In genomic region chr15:50141856-50142255, GRCh38 we compare ENCODE assay signal across 21 cellular contexts. TPM values are rescaled to one million over a fixed set of nuclear protein-coding genes. Genes with fewer than 3 reads are reported as not detected.
DNase-seq lines count a peak whose midpoint lies in the region; ATAC-seq, FAIRE-seq and TF ChIP-seq lines count a peak whose summit lies in the region.
"Had no signal": no experiment of that assay in that cellular context is flagged by ENCODE, and none has a peak within 500 bp of the region (broad histone marks: within the 10 kb centered on the region; RNA-seq: fewer than 3 reads in every experiment).

No MANE protein-coding gene starts in this region.

- no peak overlapping the region for H3K9ac ChIP-seq in K562 (ENCODE audit: insufficient read depth in 1 of 2, low read depth in 2 of 2, low read length in 2 of 2)
- H3K9ac ChIP-seq: GM23248 had no signal

- no peaks in the 10 kb centered on the region for H3K9me1 ChIP-seq in K562 (ENCODE audit: control insufficient read depth, insufficient read depth, low read length)

- no TSS peak for BruUV-seq in K562 (replicated peaks; lab: Mats Ljungman, UMichigan)

- peak overlapping the region; percentile 26 for H3K27ac ChIP-seq in HL-60 (replicated peaks)
- no peak overlapping the region for H3K27ac ChIP-seq in K562 (ENCODE audit: extremely low read depth, low read depth, low read length)
- H3K27ac ChIP-seq in right cardiac atrium (ENCODE audit: low read length): no peak overlapping the region
- H3K27ac ChIP-seq: GM23248 had no signal

- in situ Hi-C loops in K562 (cut with MboI): loop anchor here (10.0 to 25.0 kb wide), 2 partner anchors 1287 to 1780 kb away; no protein-coding TSS in a partner anchor

- no peaks in the 10 kb centered on the region for H3K79me2 ChIP-seq in K562 (ENCODE audit: control insufficient read depth, insufficient read depth, low read length)

- H3K4me1 ChIP-seq in K562 (replicated peaks in 1 of 2; ENCODE audit: control insufficient read depth in 2 of 2, insufficient read depth in 2 of 2, low read length in 2 of 2): peaks cover 0 to 3% of the 10 kb centered on the region in 2 experiments; a peak in 2 of 5 replicates
- no peaks in the 10 kb centered on the region for H3K4me1 ChIP-seq in right cardiac atrium (ENCODE audit: control insufficient read depth, insufficient read depth, low read length)
- H3K4me1 ChIP-seq: Caco-2 had no signal

- CTCF ChIA-PET in K562 (lab: Yijun Ruan, JAX; ENCODE audit: low intra/inter-chr PET ratio): no interaction called here

- intact Hi-C loops in K562 (cut with micrococcal nuclease) (loop anchor here (5.0 to 10.0 kb wide), 3 partner anchors 267 to 1280 kb away; partner anchors contain the start of gene FGF7), lower leg skin (cut with DNase I; ENCODE audit: low total_unique reads) (loop anchor here (10.0 kb wide), 1 partner anchor 1277 kb away; no protein-coding TSS in a partner anchor), right cardiac atrium (cut with DNase I) (loop anchor here in 2 of 4 donors (10.0 kb wide), 2 partner anchors 907 to 1277 kb away; no protein-coding TSS in a partner anchor)

- DNase-seq in CD1c-positive myeloid dendritic cell (ENCODE audit: extremely low spot score) (peak; percentile 18), HL-60 (ENCODE audit: low read depth in 1 of 2, low spot score in 1 of 2) (no peak), MV-4-11 (lab: John Stamatoyannopoulos, UW) (peak; percentile 14), K562 (ENCODE audit: extremely low read depth in 1 of 4, low spot score in 3 of 4) (no peak), lower leg skin (ENCODE audit: low spot score in 2 of 2) (no peak), right cardiac atrium (no peak)
- DNase-seq: 8988T; C1 segment of cervical spinal cord; Caco-2; CD4-positive, CD25-positive, alpha-beta regulatory T cell; CD8-positive, alpha-beta T cell; DMS79; EL; GDM1; GM23248; H7; HCEC 1CT had no signal

- WGBS in K562 (ENCODE audit: insufficient coverage, low coverage, missing lambda C conversion rate): 15% methylated on average over 5 of the region's 5 CpGs
- WGBS in lower leg skin, 2 donors: 80 to 86% methylated on average over 5 of the region's 5 CpGs
- 87% methylated on average over 5 of the region's 5 CpGs for WGBS in right cardiac atrium

- H3K27me3 ChIP-seq in HL-60 (ENCODE audit: insufficient read depth, poor library complexity, severe bottlenecking) (no peaks in the 10 kb centered on the region), K562 (ENCODE audit: control insufficient read depth in 2 of 2, insufficient read depth in 2 of 2, low read length in 2 of 2) (no peaks in the 10 kb centered on the region), right cardiac atrium (ENCODE audit: control insufficient read depth, insufficient read depth) (no peaks in the 10 kb centered on the region)

- no peak for FAIRE-seq in K562 (lab: Jason Lieb, UNC)
- FAIRE-seq: A549, GM12892, H1 had no signal

- H3K9me3 ChIP-seq in K562 (replicated peaks; ENCODE audit: control insufficient read depth, insufficient read depth, low read depth, low read length) (no peaks in the 10 kb centered on the region), right cardiac atrium (ENCODE audit: control insufficient read depth, low read length) (no peaks in the 10 kb centered on the region)
- H3K9me3 ChIP-seq: A549, Caco-2 had no signal

- TF ChIP-seq CTCF in HL-60 (IDR thresholded peaks at IDR 0.05; ENCODE audit: insufficient read depth, low read length) (no peak), K562 (IDR thresholded peaks at IDR 0.05 in 2 of 3, conservative IDR thresholded peaks at IDR 0.05 in 1 of 3; ENCODE audit: insufficient read depth in 2 of 3, low read depth in 1 of 3, low read length in 3 of 3) (no peak), lower leg skin (IDR thresholded peaks at IDR 0.05) (no peak)

- H3K4me3 ChIP-seq in HL-60 (replicated peaks; ENCODE audit: insufficient read depth, low read length): no peak overlapping the region
- H3K4me3 ChIP-seq in K562: no peak overlapping the region
- no peak overlapping the region for H3K4me3 ChIP-seq in lower leg skin (ENCODE audit: low read depth, poor library complexity, severe bottlenecking)
- H3K4me3 ChIP-seq in right cardiac atrium (ENCODE audit: low read length): no peak overlapping the region
- H3K4me3 ChIP-seq: A549, GM23248 had no signal

- no peak for TF ChIP-seq RAD21 in K562 (CRISPR knock-in tag; conservative IDR thresholded peaks at IDR 0.05 in 1 of 2, IDR thresholded peaks at IDR 0.05 in 1 of 2)

- H2AFZ ChIP-seq in K562 (ENCODE audit: low read depth, low read length): peak overlapping the region; percentile 60
- H2AFZ ChIP-seq: GM23248 had no signal

- TF ChIP-seq POLR2A in K562 (conservative IDR thresholded peaks at IDR 0.05): no peak
- TF ChIP-seq POLR2A in lower leg skin (IDR thresholded peaks at IDR 0.05): no peak

- no peaks in the 10 kb centered on the region for H3K36me3 ChIP-seq in K562 (ENCODE audit: control insufficient read depth, insufficient read depth, low read length)

- POLR2A ChIA-PET in K562 (lab: Yijun Ruan, JAX): interaction anchor here (0.7 kb wide), 1 partner anchor 14 kb away, joined by 3 read pairs; no protein-coding TSS in a partner anchor

- no peaks in the 10 kb centered on the region for H4K20me1 ChIP-seq in K562 (replicated peaks; ENCODE audit: control insufficient read depth, insufficient read depth, low read length)

- TF ChIP-seq EP300 in K562 (IDR thresholded peaks at IDR 0.05; ENCODE audit: low read length): no peak

- no peak overlapping the region for H3K4me2 ChIP-seq in K562 (ENCODE audit: insufficient read depth, low read length)
- H3K4me2 ChIP-seq: A549 had no signal

- ATAC-seq in K562: no peak
- no peak for ATAC-seq in right cardiac atrium
- no peak for ATAC-seq in HG02759 (IDR thresholded peaks at IDR 0.05; ENCODE audit: unreplicated experiment)
- ATAC-seq: A549; CD8-positive, alpha-beta T cell had no signal

TF ChIP-seq in K562, 482 proteins besides CTCF, POLR2A, EP300 and RAD21:
- no peak for TF ChIP-seq TARDBP (IDR thresholded peaks at IDR 0.05)
- TF ChIP-seq SPI1 (IDR thresholded peaks at IDR 0.05; ENCODE audit: borderline replicate concordance, low read depth, low read length): peak; percentile 94

RNA-seq across cellular contexts. Expression of gene ATP8B4, which starts 22.8 kb away (rescaled TPM):
- total RNA-seq in K562 (2011; cell fraction: chromatin; rRNA removed; ENCODE audit: low replicate concordance): 0.25 and 0.76 TPM in 2 replicates
- 0.33 TPM in 1 of 2 replicates, not detected in the other for total RNA-seq in K562 (2011; cell fraction: nucleolus; rRNA removed)
- 0.15 and 0.92 TPM in 2 replicates for total RNA-seq in K562 (2011; cell fraction: nucleoplasm; rRNA removed)
- 0.54 and 0.65 TPM in 2 replicates for total RNA-seq in K562 (2014; rRNA removed)
- 0.44 and 0.99 TPM in 2 replicates for total RNA-seq in K562 (2014; rRNA removed; fragmentation: Illumina TruSeq; extraction: Trizol)
- total RNA-seq in K562 (2015; rRNA removed; fragmentation: Illumina TruSeq; extraction: Trizol): 1.6 and 2.5 TPM in 2 replicates
- 0.51 and 0.69 TPM in 2 replicates for total RNA-seq in K562 (2021)
- polyA plus RNA-seq in K562 (2011; rRNA removed): 0.15 and 0.18 TPM in 2 replicates
- 0.03 TPM in 1 of 2 replicates, not detected in the other for polyA plus RNA-seq in K562 (2011; cell fraction: cytosol; rRNA removed)
- polyA plus RNA-seq in K562 (2011; cell fraction: nucleus; rRNA removed): 0.27 and 0.41 TPM in 2 replicates
- polyA plus RNA-seq in K562 (2012): 0.49 and 1.9 TPM in 2 replicates
- 0.15 and 0.40 TPM in 2 replicates for polyA plus RNA-seq in K562 (2014; fragmentation: Illumina TruSeq; extraction: Trizol)
- under 1 TPM; 0.14 to 0.15 TPM for polyA plus RNA-seq in K562 (2014; fragmentation: Nextera tagmentation; extraction: Ambion mirVana)
- 0.48 and 0.88 TPM in 2 replicates for polyA plus RNA-seq in K562 (2014; rRNA removed)
- polyA minus RNA-seq in K562 (2011; rRNA and poly(A)+ RNA removed): 0.24 and 0.42 TPM in 2 replicates
- polyA minus RNA-seq in K562 (2011; cell fraction: cytosol; rRNA and poly(A)+ RNA removed): not detected in 2 replicates
- polyA minus RNA-seq in K562 (2011; cell fraction: nucleus; rRNA and poly(A)+ RNA removed): 0.81 and 0.89 TPM in 2 replicates
- 1 to 10 TPM; 1.9 to 6.3 (median 2.9) TPM for total RNA-seq in lower leg skin
- total RNA-seq in right cardiac atrium: 10 to 100 TPM in 1 of 4 donors, 1 to 10 TPM in 3; 4.2 to 11.7 (median 6.1) TPM
- polyA plus RNA-seq in right cardiac atrium: 3.0 TPM
- total RNA-seq: H7 had no signal
- polyA plus RNA-seq: CD4-positive, CD25-positive, alpha-beta regulatory T cell had no signal

RNA-seq across cellular contexts. Expression of gene SLC27A2, which starts 40.1 kb away (rescaled TPM):
- 18.7 and 19.9 TPM in 2 replicates for total RNA-seq in K562 (2011; cell fraction: chromatin; rRNA removed; ENCODE audit: low replicate concordance)
- total RNA-seq in K562 (2011; cell fraction: nucleolus; rRNA removed): 25.3 and 28.2 TPM in 2 replicates
- total RNA-seq in K562 (2011; cell fraction: nucleoplasm; rRNA removed): 18.4 and 21.5 TPM in 2 replicates
- 28.0 and 29.3 TPM in 2 replicates for total RNA-seq in K562 (2014; rRNA removed)
- total RNA-seq in K562 (2014; rRNA removed; fragmentation: Illumina TruSeq; extraction: Trizol): 22.7 and 25.0 TPM in 2 replicates
- total RNA-seq in K562 (2015; rRNA removed; fragmentation: Illumina TruSeq; extraction: Trizol): 33.1 and 38.0 TPM in 2 replicates
- 20.9 and 24.4 TPM in 2 replicates for total RNA-seq in K562 (2021)
- 17.5 and 17.8 TPM in 2 replicates for polyA plus RNA-seq in K562 (2011; rRNA removed)
- 12.9 and 18.4 TPM in 2 replicates for polyA plus RNA-seq in K562 (2011; cell fraction: cytosol; rRNA removed)
- 8.3 and 8.7 TPM in 2 replicates for polyA plus RNA-seq in K562 (2011; cell fraction: nucleus; rRNA removed)
- 20.3 and 44.3 TPM in 2 replicates for polyA plus RNA-seq in K562 (2012)
- polyA plus RNA-seq in K562 (2014; fragmentation: Illumina TruSeq; extraction: Trizol): 18.8 and 24.2 TPM in 2 replicates
- 1 to 10 TPM; 4.9 to 6.8 TPM for polyA plus RNA-seq in K562 (2014; fragmentation: Nextera tagmentation; extraction: Ambion mirVana)
- polyA plus RNA-seq in K562 (2014; rRNA removed): 16.6 and 27.7 TPM in 2 replicates
- polyA minus RNA-seq in K562 (2011; rRNA and poly(A)+ RNA removed): 27.3 and 31.1 TPM in 2 replicates
- 15.9 and 19.0 TPM in 2 replicates for polyA minus RNA-seq in K562 (2011; cell fraction: cytosol; rRNA and poly(A)+ RNA removed)
- polyA minus RNA-seq in K562 (2011; cell fraction: nucleus; rRNA and poly(A)+ RNA removed): 11.8 and 13.1 TPM in 2 replicates
- 1 to 10 TPM in 2 of 4 donors, under 1 TPM in 2; 0.53 to 4.1 (median 1.3) TPM for total RNA-seq in lower leg skin
- total RNA-seq in right cardiac atrium: under 1 TPM in 1 of 4 donors, not detected in 3; 0.11 TPM
- polyA plus RNA-seq in right cardiac atrium: 0.14 TPM
- total RNA-seq: GM23248 had no signal
- polyA plus RNA-seq: GM23248 had no signal

Comparison
In these comparisons a context has a peak if more than half of its experiments do, and no peak if none do; other contexts are left out.
1. DNase-seq: peak in CD1c-positive myeloid dendritic cell (single experiment) and MV-4-11 (single experiment); none in HL-60 (0 of 2), K562 (0 of 4), lower leg skin (0 of 2) and right cardiac atrium (0 of 3).